Comparison of ENCODE assay signal across 11 cellular contexts in the genomic region with DNA sequence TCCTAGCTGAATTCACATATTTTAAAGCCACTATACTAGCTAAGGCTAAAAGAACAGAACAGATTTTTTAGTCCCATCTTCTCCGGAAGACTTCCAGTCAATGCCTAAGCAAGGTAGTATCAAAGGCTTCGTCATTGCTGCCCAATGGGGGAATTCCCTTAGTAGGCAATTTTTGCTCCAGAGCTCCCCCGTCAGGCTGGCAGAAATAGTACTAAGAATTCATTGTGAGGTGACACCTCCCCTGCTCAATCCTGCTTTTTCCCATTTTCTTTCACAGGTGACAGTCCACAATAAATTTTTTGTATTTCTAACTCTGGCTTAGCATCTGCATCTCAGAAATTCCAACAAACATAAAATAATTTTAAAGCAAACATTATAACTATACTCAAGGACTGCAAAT. TPM values are rescaled to one million over a fixed set of nuclear protein-coding genes. Genes with fewer than 3 reads are reported as not detected.
DNase-seq lines count a peak whose midpoint lies in the region; ATAC-seq, FAIRE-seq and TF ChIP-seq lines count a peak whose summit lies in the region.
"Had no signal": no experiment of that assay in that cellular context is flagged by ENCODE, and none has a peak within 500 bp of the region (broad histone marks: within the 10 kb centered on the region; RNA-seq: fewer than 3 reads in every experiment).

No MANE protein-coding gene starts in this region.

- H3K27ac ChIP-seq in HepG2 (ENCODE audit: extremely low read length, insufficient read depth, low read length) (no peak overlapping the region), right lobe of liver (no peak overlapping the region), OCI-LY1 (ENCODE audit: low read depth, low read length, poor library complexity, severe bottlenecking) (no peak overlapping the region)

- no peak overlapping the region for H3K9ac ChIP-seq in HepG2 (ENCODE audit: insufficient read depth, low read depth, low read length)
- no peak overlapping the region for H3K9ac ChIP-seq in OCI-LY1 (ENCODE audit: low read length)

- H3K4me1 ChIP-seq in HepG2 (ENCODE audit: insufficient read depth, low read length) = no peaks in the 10 kb centered on the region
- no peaks in the 10 kb centered on the region for H3K4me1 ChIP-seq in right lobe of liver
- no peaks in the 10 kb centered on the region for H3K4me1 ChIP-seq in OCI-LY1 (ENCODE audit: insufficient read depth, low read length, severe bottlenecking)

- no peak for TF ChIP-seq POLR2A in HepG2 (IDR thresholded peaks at IDR 0.05; ENCODE audit: insufficient read depth in 1 of 2, low read depth in 2 of 2, low read length in 2 of 2)
- TF ChIP-seq POLR2A in right lobe of liver (IDR thresholded peaks at IDR 0.05) = no peak

- H3F3A ChIP-seq in OCI-LY1 (ENCODE audit: insufficient read depth, low read length) = no peaks in the 10 kb centered on the region

- in situ Hi-C loops in HepG2 (cut with HindIII; ENCODE audit: extremely low pct_ligation_motif_present, low pct_unique_long_range_greater_than_20kb) = loop anchor here (5.0 to 10.0 kb wide), 2 partner anchors 1450 to 1668 kb away; no protein-coding TSS in a partner anchor

- no peak for FAIRE-seq in HepG2 (lab: Jason Lieb, UNC)
- FAIRE-seq: urothelium cell line had no signal

- H3K4me3 ChIP-seq in HepG2 (replicated peaks in 1 of 3; ENCODE audit: insufficient read depth in 1 of 3, low read depth in 2 of 3, low read length in 3 of 3) = no peak overlapping the region
- H3K4me3 ChIP-seq in right lobe of liver = no peak overlapping the region
- H3K4me3 ChIP-seq in OCI-LY1 (ENCODE audit: low read depth, low read length, poor library complexity, severe bottlenecking) = no peak overlapping the region
- no peak overlapping the region for H3K4me3 ChIP-seq in epithelial cell of proximal tubule (ENCODE audit: low read depth, low read length)

- intact Hi-C loops in HepG2 (cut with micrococcal nuclease; ENCODE audit: unreplicated experiment) = loop anchor here (5.0 kb wide), 1 partner anchor 1518 kb away; no protein-coding TSS in a partner anchor
- intact Hi-C loops in right lobe of liver (cut with DNase I) = no loop called here

- TF ChIP-seq RAD21 in HepG2 (CRISPR knock-in tag; IDR thresholded peaks at IDR 0.05) = no peak

- DNase-seq in HepG2 (ENCODE audit: low spot score) (peak; percentile 34), right lobe of liver (no peak), epithelial cell of proximal tubule (ENCODE audit: low read depth) (no peak), NCI-H146 treated with DMSO at 0.1 percent for 48 hours (lab: John Stamatoyannopoulos, UW; ENCODE audit: unreplicated experiment) (no peak), NCI-H345 (lab: John Stamatoyannopoulos, UW) (no peak)
- DNase-seq: DMS79, kidney glomerular epithelial cell had no signal

- H3K79me2 ChIP-seq in HepG2 (ENCODE audit: insufficient read depth, low read length) (no peaks in the 10 kb centered on the region), OCI-LY1 (ENCODE audit: insufficient read depth, low read length) (no peaks in the 10 kb centered on the region)

- 11% methylated on average over 3 of the region's 3 CpGs for WGBS in HepG2 (ENCODE audit: low lambda C conversion rate)
- 5% methylated on average over 3 of the region's 3 CpGs for WGBS in right lobe of liver (ENCODE audit: insufficient coverage, low coverage, low lambda C conversion rate, missing lambda C conversion rate)

- TF ChIP-seq CTCF in HepG2 (CRISPR knock-in tag; IDR thresholded peaks at IDR 0.05) (peak; percentile 48), right lobe of liver (IDR thresholded peaks at IDR 0.05) (peak in 1 of 4 donors; percentile 17), OCI-LY1 (IDR thresholded peaks at IDR 0.05; ENCODE audit: low read length) (peak; percentile 52), epithelial cell of proximal tubule (conservative IDR thresholded peaks at IDR 0.05; ENCODE audit: low read depth, low read length) (peak; percentile 44)

- peaks cover 6% of the 10 kb centered on the region; the same call in 1 of the 2 replicates for H3K9me3 ChIP-seq in HepG2 (ENCODE audit: low read length)
- H3K9me3 ChIP-seq in right lobe of liver = no peaks in the 10 kb centered on the region
- H3K9me3 ChIP-seq in OCI-LY1 (ENCODE audit: low read length) = no peaks in the 10 kb centered on the region

- ATAC-seq in HepG2 = no peak
- ATAC-seq in right lobe of liver = no peak
- no peak for ATAC-seq in HG02798 (IDR thresholded peaks at IDR 0.05; ENCODE audit: poor library complexity, unreplicated experiment)
- ATAC-seq in HG02973 (IDR thresholded peaks at IDR 0.05; ENCODE audit: unreplicated experiment) = no peak

- CTCF ChIA-PET in HepG2 (lab: Yijun Ruan, JAX; ENCODE audit: low intra/inter-chr PET ratio, low total read pairs) = no interaction called here

- H2AFZ ChIP-seq in HepG2 (ENCODE audit: low read length) = no peak overlapping the region
- H2AFZ ChIP-seq in OCI-LY1 (ENCODE audit: low read length) = no peak overlapping the region

- BruUV-seq in HepG2 (replicated peaks; lab: Mats Ljungman, UMichigan) = no TSS peak

- H4K20me1 ChIP-seq in HepG2 (ENCODE audit: insufficient read depth, low read length) (no peaks in the 10 kb centered on the region), OCI-LY1 (ENCODE audit: insufficient read depth, low read length) (no peaks in the 10 kb centered on the region)

- POLR2A ChIA-PET in HepG2 (lab: Yijun Ruan, JAX) = no interaction called here

- TF ChIP-seq EP300 in HepG2 (IDR thresholded peaks at IDR 0.05; ENCODE audit: low read depth in 2 of 2, low read length in 2 of 2) (no peak), HepG2 (CRISPR knock-in tag; IDR thresholded peaks at IDR 0.05; ENCODE audit: borderline replicate concordance) (no peak)

- H3K9me2 ChIP-seq in OCI-LY1 (ENCODE audit: low read depth, low read length) = no peaks in the 10 kb centered on the region

- H3K36me3 ChIP-seq in HepG2 (replicated peaks in 1 of 2; ENCODE audit: control insufficient read depth in 1 of 2, insufficient read depth in 2 of 2, low read length in 2 of 2) = no peaks in the 10 kb centered on the region
- no peaks in the 10 kb centered on the region for H3K36me3 ChIP-seq in right lobe of liver
- no peaks in the 10 kb centered on the region for H3K36me3 ChIP-seq in OCI-LY1 (ENCODE audit: insufficient read depth, low read length)

- no peak overlapping the region for H3K4me2 ChIP-seq in HepG2 (ENCODE audit: low read depth, low read length)
- no peak overlapping the region for H3K4me2 ChIP-seq in OCI-LY1 (ENCODE audit: low read length)

- H3K27me3 ChIP-seq in HepG2 (ENCODE audit: control insufficient read depth in 1 of 2, insufficient read depth in 2 of 2, low read length in 2 of 2) (no peaks in the 10 kb centered on the region; a peak in 1 of 5 replicates), right lobe of liver (peaks cover 0 to 8% of the 10 kb centered on the region in 2 donors), OCI-LY1 (ENCODE audit: insufficient read depth, low read length) (no peaks in the 10 kb centered on the region)

TF ChIP-seq in HepG2, 621 proteins besides CTCF, POLR2A, EP300 and RAD21:
- TF ChIP-seq HOXA7 (CRISPR knock-in tag; IDR thresholded peaks at IDR 0.05) (no peak), MAFK (conservative IDR thresholded peaks at IDR 0.05 in 1 of 2, IDR thresholded peaks at IDR 0.05 in 1 of 2; ENCODE audit: low read length in 2 of 2) (peak; percentile 97), ZNF10 (CRISPR knock-in tag; IDR thresholded peaks at IDR 0.05; ENCODE audit: borderline replicate concordance, low read depth) (no peak), ZKSCAN1 (IDR thresholded peaks at IDR 0.05; ENCODE audit: low read length) (peak; percentile 96), MAFF (IDR thresholded peaks at IDR 0.05; ENCODE audit: low read depth, low read length) (peak; percentile 94)

RNA-seq across cellular contexts. Expression of a gene that starts 52.8 kb away (rescaled TPM):
- total RNA-seq in HepG2 (2016; rRNA removed; fragmentation: Illumina TruSeq; extraction: Trizol) (184 and 194 TPM in 2 replicates), right lobe of liver (100 to 1,000 TPM in 1 of 6 experiments, 10 to 100 TPM in 5; 35.1 to 111 (median 76.8) TPM), epithelial cell of proximal tubule (42.9 and 73.2 TPM in 2 replicates)
- total RNA-seq in HepG2 (2016; cell fraction: cytosol; rRNA removed; fragmentation: Illumina TruSeq; extraction: Trizol; ENCODE audit: low read depth) = 15.0 and 16.0 TPM in 2 replicates
- total RNA-seq in HepG2 (2016; cell fraction: insoluble cytoplasmic fraction; rRNA removed; fragmentation: Illumina TruSeq; extraction: Trizol) = 174 and 198 TPM in 2 replicates
- total RNA-seq in HepG2 (2016; cell fraction: membrane; rRNA removed; fragmentation: Illumina TruSeq; extraction: Trizol) = 47.5 and 54.5 TPM in 2 replicates
- 244 and 253 TPM in 2 replicates for total RNA-seq in HepG2 (2016; cell fraction: nucleus; rRNA removed; fragmentation: Illumina TruSeq; extraction: Trizol)
- 151 and 156 TPM in 2 replicates for polyA plus RNA-seq in HepG2 (2011; rRNA removed)
- polyA plus RNA-seq in HepG2 (2011; cell fraction: cytosol; rRNA removed) = 62.2 and 93.1 TPM in 2 replicates
- 386 and 421 TPM in 2 replicates for polyA plus RNA-seq in HepG2 (2011; cell fraction: nucleus; rRNA removed)
- 116 and 122 TPM in 2 replicates for polyA plus RNA-seq in HepG2 (2012)
- 13.9 and 17.6 TPM in 2 replicates for polyA plus RNA-seq in HepG2 (2016; cell fraction: cytosol; fragmentation: Illumina TruSeq; extraction: Trizol; ENCODE audit: low read depth)
- 195 and 211 TPM in 2 replicates for polyA plus RNA-seq in HepG2 (2016; cell fraction: insoluble cytoplasmic fraction; fragmentation: Illumina TruSeq; extraction: Trizol; ENCODE audit: low read depth)
- polyA plus RNA-seq in HepG2 (2016; cell fraction: membrane; fragmentation: Illumina TruSeq; extraction: Trizol; ENCODE audit: low read depth) = 30.9 and 36.1 TPM in 2 replicates
- 597 and 599 TPM in 2 replicates for polyA plus RNA-seq in HepG2 (2016; cell fraction: nucleus; fragmentation: Illumina TruSeq; extraction: Trizol; ENCODE audit: insufficient read depth, low read depth)
- 66.2 and 97.9 TPM in 2 replicates for polyA minus RNA-seq in HepG2 (2011; rRNA and poly(A)+ RNA removed; ENCODE audit: low replicate concordance)
- 39.1 and 45.4 TPM in 2 replicates for polyA minus RNA-seq in HepG2 (2011; cell fraction: cytosol; rRNA and poly(A)+ RNA removed)
- polyA minus RNA-seq in HepG2 (2011; cell fraction: nucleus; rRNA and poly(A)+ RNA removed) = 358 and 382 TPM in 2 replicates
